Comparison of ENCODE assay signal across 1 cellular context in genomic region chr7:32957326-32958045, GRCh38.
TF ChIP-seq lines count a peak whose summit lies in the region.

TSS of gene FKBP9 (plus strand) at chr7:32957440. CDS start at chr7:32957574, 134 bp downstream.

TF ChIP-seq in HepG2, 621 proteins besides CTCF, POLR2A, EP300 and RAD21 (continued from another document and continues in another):
- no peak for TF ChIP-seq ATF6 (CRISPR knock-in tag; conservative IDR thresholded peaks at IDR 0.05)
- TF ChIP-seq ZNF574 (CRISPR knock-in tag; IDR thresholded peaks at IDR 0.05) = no peak; the same call in none of the 2 replicates
- TF ChIP-seq ZNF615 (CRISPR knock-in tag; IDR thresholded peaks at IDR 0.05; ENCODE audit: borderline replicate concordance) = no peak
- no peak; the same call in 1 of the 2 replicates for TF ChIP-seq SNAPC2 (CRISPR knock-in tag; IDR thresholded peaks at IDR 0.05)
- 0 out of 2 replicates have a peak, but pooled peaks have one; percentile 16 for TF ChIP-seq GATA4 (IDR thresholded peaks at IDR 0.05; ENCODE audit: borderline replicate concordance, low read depth)
- TF ChIP-seq ERF (CRISPR knock-in tag; IDR thresholded peaks at IDR 0.05) = peak; percentile 56; the same call in 1 of the 2 replicates
- peak; percentile 87 for TF ChIP-seq BHLHE40 (IDR thresholded peaks at IDR 0.05; ENCODE audit: low read length)
- TF ChIP-seq PITX1 (CRISPR knock-in tag; IDR thresholded peaks at IDR 0.05) = 0 out of 2 replicates have a peak, but pooled peaks have one; percentile 73
- peak; percentile 62; the same call in 1 of the 2 replicates for TF ChIP-seq TBX2 (CRISPR knock-in tag; IDR thresholded peaks at IDR 0.05; ENCODE audit: borderline replicate concordance)
- TF ChIP-seq ZNF501 (CRISPR knock-in tag; IDR thresholded peaks at IDR 0.05) = no peak
- no peak for TF ChIP-seq ZNF549 (CRISPR knock-in tag; IDR thresholded peaks at IDR 0.05)
- TF ChIP-seq SNAI1 (CRISPR knock-in tag; IDR thresholded peaks at IDR 0.05; ENCODE audit: borderline replicate concordance) = no peak
- 0 out of 2 replicates have a peak, but pooled peaks have one; percentile 51 for TF ChIP-seq ZNF292 (CRISPR knock-in tag; IDR thresholded peaks at IDR 0.05; ENCODE audit: borderline replicate concordance, low read depth)
- no peak for TF ChIP-seq NPAS2 (CRISPR knock-in tag; IDR thresholded peaks at IDR 0.05; ENCODE audit: borderline replicate concordance)
- peak; percentile 72 for TF ChIP-seq NR0B2 (CRISPR knock-in tag; IDR thresholded peaks at IDR 0.05)
- TF ChIP-seq HOMEZ (CRISPR knock-in tag; IDR thresholded peaks at IDR 0.05; ENCODE audit: low read depth) = 0 out of 2 replicates have a peak, but pooled peaks have one; percentile 31
- no peak for TF ChIP-seq NONO (IDR thresholded peaks at IDR 0.05)
- TF ChIP-seq NONO (CRISPR knock-in tag; conservative IDR thresholded peaks at IDR 0.05) = peak; percentile 76; the same call in 1 of the 2 replicates
- TF ChIP-seq RARG (CRISPR knock-in tag; IDR thresholded peaks at IDR 0.05; ENCODE audit: low read depth) = 0 out of 2 replicates have a peak, but pooled peaks have one; percentile 57
- no peak for TF ChIP-seq EHMT2 (IDR thresholded peaks at IDR 0.05; ENCODE audit: borderline replicate concordance, low read depth, low read length)
- TF ChIP-seq ZNF792 (CRISPR knock-in tag; IDR thresholded peaks at IDR 0.05) = peak; percentile 41; the same call in 1 of the 2 replicates
- TF ChIP-seq AKNA (CRISPR knock-in tag; IDR thresholded peaks at IDR 0.05; ENCODE audit: borderline replicate concordance) = no peak
- peak; percentile 21; the same call in 1 of the 2 replicates for TF ChIP-seq ZNF441 (CRISPR knock-in tag; IDR thresholded peaks at IDR 0.05; ENCODE audit: borderline replicate concordance)
- no peak for TF ChIP-seq NR2F1 (CRISPR knock-in tag; IDR thresholded peaks at IDR 0.05)
- no peak for TF ChIP-seq ZNF713 (CRISPR knock-in tag; IDR thresholded peaks at IDR 0.05)
- peak; percentile 76 for TF ChIP-seq CSRNP1 (CRISPR knock-in tag; IDR thresholded peaks at IDR 0.05)
- TF ChIP-seq ZNF382 (CRISPR knock-in tag; IDR thresholded peaks at IDR 0.05; ENCODE audit: borderline replicate concordance) = no peak
- TF ChIP-seq SSRP1 (CRISPR knock-in tag; IDR thresholded peaks at IDR 0.05) = no peak
- TF ChIP-seq SKIL (CRISPR knock-in tag; IDR thresholded peaks at IDR 0.05; ENCODE audit: borderline replicate concordance) = peak; percentile 64
- no peak for TF ChIP-seq ATF2 (CRISPR knock-in tag; IDR thresholded peaks at IDR 0.05)
- no peak for TF ChIP-seq ZHX1 (CRISPR knock-in tag; IDR thresholded peaks at IDR 0.05; ENCODE audit: low read depth)
- TF ChIP-seq SOX5 (CRISPR knock-in tag; IDR thresholded peaks at IDR 0.05; ENCODE audit: borderline replicate concordance) = peak; percentile 22; the same call in 1 of the 2 replicates
